15 cellular contexts compared by ENCODE assay signal in the genomic region with DNA sequence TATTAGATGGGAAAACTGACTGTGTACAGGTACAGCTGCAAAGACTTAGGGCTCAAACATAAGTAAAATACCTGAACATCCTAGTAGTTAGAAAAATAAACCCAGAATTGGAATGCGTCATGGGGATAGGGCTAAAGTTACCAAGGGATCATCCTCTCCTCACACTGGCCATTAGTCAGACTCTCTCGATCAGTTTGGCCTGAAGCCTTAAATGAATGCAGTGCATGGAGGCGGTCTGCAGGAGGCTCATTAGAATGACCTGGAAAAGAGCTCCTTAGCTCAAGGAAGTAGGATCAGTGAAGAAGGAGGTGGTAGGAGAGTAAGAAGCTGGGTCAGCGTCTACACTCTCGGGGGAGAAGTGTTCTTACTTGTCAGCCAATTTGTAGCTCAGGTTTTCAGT. TPM values are rescaled to one million over a fixed set of nuclear protein-coding genes. Genes with fewer than 3 reads are reported as not detected.
A peak's percentile ranks its signal among the peaks of the same experiment; 100 is the strongest.
DNase-seq lines count a peak whose midpoint lies in the region; ATAC-seq and TF ChIP-seq lines count a peak whose summit lies in the region.
"Had no signal": no experiment of that assay in that cellular context is flagged by ENCODE, and none has a peak within 500 bp of the region (broad histone marks: within the 10 kb centered on the region; RNA-seq: fewer than 3 reads in every experiment).

No MANE protein-coding gene starts in this region.

- BruUV-seq in Calu3 (replicated peaks; lab: Mats Ljungman, UMichigan): no TSS peak

- TF ChIP-seq CTCF in fibroblast of mammary gland (conservative IDR thresholded peaks at IDR 0.05; ENCODE audit: control insufficient read depth, insufficient read depth, low read depth, low read length): peak; percentile 23
- TF ChIP-seq CTCF in osteocyte (IDR thresholded peaks at IDR 0.05): no peak
- TF ChIP-seq CTCF in Calu3 (IDR thresholded peaks at IDR 0.05; ENCODE audit: unreplicated experiment): no peak

- peaks cover 24% of the 10 kb centered on the region for H3K36me3 Mint-ChIP-seq in osteocyte (ENCODE audit: unreplicated experiment)
- no peaks in the 10 kb centered on the region for H3K36me3 Mint-ChIP-seq in Calu3 (ENCODE audit: insufficient read depth, unreplicated experiment)

- H3K27me3 Mint-ChIP-seq in osteocyte (ENCODE audit: unreplicated experiment) (no peaks in the 10 kb centered on the region), Calu3 (ENCODE audit: unreplicated experiment) (peaks cover 20% of the 10 kb centered on the region)

- ATAC-seq in HG02970 (IDR thresholded peaks at IDR 0.05; ENCODE audit: low FRiP score, unreplicated experiment): no peak
- no peak for ATAC-seq in activated CD4-positive, CD25-positive, alpha-beta regulatory T cell treated with anti-CD3 and anti-CD28 coated beads, Interleukin-2, amount 50 U/mL, for 24 hours

- intact Hi-C loops in Calu3 (cut with micrococcal nuclease; ENCODE audit: unreplicated experiment) (no loop called here), posterior cingulate gyrus (cut with DNase I) (no loop called here)

- H3K4me3 Mint-ChIP-seq in osteocyte (ENCODE audit: unreplicated experiment): no peak overlapping the region
- no peak overlapping the region for H3K4me3 Mint-ChIP-seq in Calu3 (ENCODE audit: low read depth, unreplicated experiment)
- H3K4me3 Mint-ChIP-seq: activated CD4-positive, alpha-beta memory T cell treated with anti-CD3 and anti-CD28 coated beads, Interleukin-2, amount 10 ng/mL, durations not matched to agents 7 days and 5 days; T-helper 2 cell treated with Interferon-gamma antibody and Interleukin-4, amounts not matched to agents 5 μg/mL and 100 μg/mL, for 36 hours had no signal

- H3K4me1 Mint-ChIP-seq in osteocyte (ENCODE audit: unreplicated experiment) (peaks cover 28% of the 10 kb centered on the region), Calu3 (ENCODE audit: low read depth, unreplicated experiment) (no peaks in the 10 kb centered on the region)
- H3K4me1 Mint-ChIP-seq: activated CD4-positive, alpha-beta memory T cell treated with anti-CD3 and anti-CD28 coated beads, Interleukin-2, amount 10 ng/mL, durations not matched to agents 7 days and 5 days had no signal

- H3K27ac Mint-ChIP-seq in osteocyte (ENCODE audit: unreplicated experiment) (peak overlapping the region; percentile 53), Calu3 (ENCODE audit: unreplicated experiment) (no peak overlapping the region)
- H3K27ac Mint-ChIP-seq: activated CD4-positive, alpha-beta memory T cell treated with anti-CD3 and anti-CD28 coated beads, Interleukin-2, amount 10 ng/mL, durations not matched to agents 7 days and 5 days; T-helper 2 cell treated with Interferon-gamma antibody and Interleukin-4, amounts not matched to agents 5 μg/mL and 100 μg/mL, for 36 hours had no signal

- peak; percentile 91 for DNase-seq in ELR (ENCODE audit: low read depth)
- peak; percentile 32 for DNase-seq in T1000 (lab: John Stamatoyannopoulos, UW)
- peak; percentile 81 for DNase-seq in fibroblast of mammary gland (ENCODE audit: low read depth)
- no peak for DNase-seq in osteocyte (ENCODE audit: extremely low spot score, unreplicated experiment)
- DNase-seq in Calu3: no peak
- DNase-seq in posterior cingulate gyrus: no peak
- DNase-seq: activated CD4-positive, alpha-beta memory T cell treated with anti-CD3 and anti-CD28 coated beads, Interleukin-2, amount 10 ng/mL, durations not matched to agents 7 days and 5 days; glutamatergic neuron; NCI-H1417; NCI-H510A treated with DMSO at 0.1 percent for 48 hours; stimulated activated CD4-positive, alpha-beta T cell treated with anti-CD3 and anti-CD28 coated beads, Interleukin-4, amount 100 ng/mL, for 24 hours had no signal

- CTCF ChIA-PET in Calu3 (lab: Charles Lee): no interaction called here

- H3K4me3 ChIP-seq in fibroblast of mammary gland (ENCODE audit: control insufficient read depth, low read depth, low read length): no peak overlapping the region
- H3K4me3 ChIP-seq: PC-9 had no signal

- H3K9me3 Mint-ChIP-seq in osteocyte (ENCODE audit: unreplicated experiment) (no peaks in the 10 kb centered on the region), Calu3 (ENCODE audit: low read depth, unreplicated experiment) (no peaks in the 10 kb centered on the region)
- H3K9me3 Mint-ChIP-seq: activated CD4-positive, alpha-beta memory T cell treated with anti-CD3 and anti-CD28 coated beads, Interleukin-2, amount 10 ng/mL, durations not matched to agents 7 days and 5 days; T-helper 2 cell treated with Interferon-gamma antibody and Interleukin-4, amounts not matched to agents 5 μg/mL and 100 μg/mL, for 36 hours had no signal

RNA-seq across cellular contexts. Expression of a gene that starts 35.3 kb away (rescaled TPM):
- total RNA-seq in osteocyte (53.3 and 56.6 TPM in 2 replicates), Calu3 (2022) (not detected in 2 replicates)
- total RNA-seq: activated CD4-positive, alpha-beta memory T cell treated with anti-CD3 and anti-CD28 coated beads, Interleukin-2, amount 10 ng/mL, durations not matched to agents 7 days and 5 days had no signal

Comparison
In these comparisons a context has a peak if more than half of its experiments do, and no peak if none do; other contexts are left out.
1. DNase-seq: peak in ELR (single experiment), T1000 (single experiment) and fibroblast of mammary gland (single experiment); none in osteocyte (single experiment), Calu3 (single experiment) and posterior cingulate gyrus (0 of 10).
2. RNA of a gene that starts 35.3 kb away (total RNA-seq): 53.3 to 56.6 TPM in osteocyte; not detected in Calu3; every median in the first group is over 10 times any median in the second.